In the genomic region with DNA sequence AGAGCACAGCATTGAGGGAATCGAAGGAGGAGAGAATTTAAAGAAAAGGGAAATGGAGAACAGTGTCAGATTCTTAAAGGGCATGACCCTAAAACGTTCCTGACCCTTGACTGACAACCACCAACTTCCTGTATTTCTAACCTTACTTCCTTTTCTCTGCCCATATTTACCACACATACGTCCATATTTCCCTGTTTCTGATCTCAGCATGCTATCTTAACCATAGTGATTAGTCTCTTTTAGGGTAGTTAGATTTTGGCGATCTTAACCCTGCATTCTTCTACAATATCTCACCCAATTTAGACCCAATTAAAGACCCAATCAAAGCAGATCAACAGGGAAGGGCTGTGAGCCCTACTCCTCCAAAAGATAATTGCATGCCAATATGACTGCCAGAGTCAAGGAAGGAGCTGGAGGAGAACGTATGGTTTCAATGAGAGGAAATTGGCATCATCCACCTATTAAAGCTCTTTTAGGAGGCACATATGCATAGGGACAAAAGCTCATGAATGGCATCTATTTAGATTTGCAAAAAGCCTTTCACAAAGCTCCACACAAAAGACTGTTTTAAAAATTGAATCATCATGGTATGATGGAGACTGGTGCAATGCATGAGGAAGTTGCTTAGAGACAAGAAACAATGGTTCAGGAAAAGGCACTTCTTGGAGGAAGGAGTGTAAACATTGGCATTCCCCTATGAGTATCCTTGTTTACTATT, we compare ENCODE assay signal across 1 cellular context.
TF ChIP-seq lines count a peak whose summit lies in the region.

No MANE protein-coding gene starts in this region.

TF ChIP-seq in K562, 482 proteins besides CTCF, POLR2A, EP300 and RAD21 (continued from another document and continues in another):
- TF ChIP-seq ASH1L (IDR thresholded peaks at IDR 0.05; ENCODE audit: borderline replicate concordance, low read depth, partially characterized antibody) (no peak), HNRNPUL1 (IDR thresholded peaks at IDR 0.05; ENCODE audit: low read length) (no peak), SNIP1 (IDR thresholded peaks at IDR 0.05; ENCODE audit: low read depth) (no peak), CEBPG (CRISPR knock-in tag; IDR thresholded peaks at IDR 0.05) (peak; percentile 77), CEBPG (tag; conservative IDR thresholded peaks at IDR 0.05 in 1 of 2, IDR thresholded peaks at IDR 0.05 in 1 of 2) (peak in 1 of 2 experiments; percentile 63; a peak in 2 of 4 replicates), KLF16 (IDR thresholded peaks at IDR 0.05) (no peak), ATF7 (IDR thresholded peaks at IDR 0.05) (no peak), GATAD2A (IDR thresholded peaks at IDR 0.05) (no peak), LCOR (CRISPR knock-in tag; IDR thresholded peaks at IDR 0.05) (0 out of 2 replicates have a peak, but pooled peaks have one; percentile 22), ZBED1 (IDR thresholded peaks at IDR 0.05) (no peak), FOXJ2 (tag; IDR thresholded peaks at IDR 0.05) (no peak), SOX6 (IDR thresholded peaks at IDR 0.05) (0 out of 2 replicates have a peak, but pooled peaks have one; percentile 3), GATA2 (CRISPR knock-in tag; IDR thresholded peaks at IDR 0.05) (no peak), FOSL1 (tag; conservative IDR thresholded peaks at IDR 0.05) (peak; percentile 32; the same call in 1 of the 2 replicates), ZNF146 (CRISPR knock-in tag; IDR thresholded peaks at IDR 0.05; ENCODE audit: unreplicated experiment) (no peak), TEAD4 (IDR thresholded peaks at IDR 0.05; ENCODE audit: low read length) (peak; percentile 3; the same call in 1 of the 2 replicates), TEAD4 (CRISPR knock-in tag; IDR thresholded peaks at IDR 0.05; ENCODE audit: borderline replicate concordance) (no peak), ILF3 (IDR thresholded peaks at IDR 0.05; ENCODE audit: borderline replicate concordance) (no peak), OTX1 (CRISPR knock-in tag; IDR thresholded peaks at IDR 0.05) (no peak), PTTG1 (tag; IDR thresholded peaks at IDR 0.05; ENCODE audit: low read depth) (peak; percentile 64; the same call in 1 of the 2 replicates), PPARD (CRISPR knock-in tag; IDR thresholded peaks at IDR 0.05) (no peak), ZNF707 (CRISPR knock-in tag; conservative IDR thresholded peaks at IDR 0.05) (no peak), TAF9B (IDR thresholded peaks at IDR 0.05; ENCODE audit: partially characterized antibody) (no peak), SIX5 (IDR thresholded peaks at IDR 0.05; ENCODE audit: borderline replicate concordance in 1 of 2, insufficient read depth in 1 of 2, low read depth in 1 of 2, low read length in 2 of 2) (no peak), RHOXF2B (CRISPR knock-in tag; conservative IDR thresholded peaks at IDR 0.05) (no peak), PTRF (tag; IDR thresholded peaks at IDR 0.05) (no peak), GABPB2 (CRISPR knock-in tag; conservative IDR thresholded peaks at IDR 0.05) (no peak), ZNF79 (CRISPR knock-in tag; IDR thresholded peaks at IDR 0.05; ENCODE audit: low read depth) (no peak)
- TF ChIP-seq, protein P1, sequence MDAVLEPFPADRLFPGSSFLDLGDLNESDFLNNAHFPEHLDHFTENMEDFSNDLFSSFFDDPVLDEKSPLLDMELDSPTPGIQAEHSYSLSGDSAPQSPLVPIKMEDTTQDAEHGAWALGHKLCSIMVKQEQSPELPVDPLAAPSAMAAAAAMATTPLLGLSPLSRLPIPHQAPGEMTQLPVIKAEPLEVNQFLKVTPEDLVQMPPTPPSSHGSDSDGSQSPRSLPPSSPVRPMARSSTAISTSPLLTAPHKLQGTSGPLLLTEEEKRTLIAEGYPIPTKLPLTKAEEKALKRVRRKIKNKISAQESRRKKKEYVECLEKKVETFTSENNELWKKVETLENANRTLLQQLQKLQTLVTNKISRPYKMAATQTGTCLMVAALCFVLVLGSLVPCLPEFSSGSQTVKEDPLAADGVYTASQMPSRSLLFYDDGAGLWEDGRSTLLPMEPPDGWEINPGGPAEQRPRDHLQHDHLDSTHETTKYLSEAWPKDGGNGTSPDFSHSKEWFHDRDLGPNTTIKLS (IDR thresholded peaks at IDR 0.05; ENCODE audit: borderline replicate concordance, low read depth), result no peak
- TF ChIP-seq, protein P2, sequence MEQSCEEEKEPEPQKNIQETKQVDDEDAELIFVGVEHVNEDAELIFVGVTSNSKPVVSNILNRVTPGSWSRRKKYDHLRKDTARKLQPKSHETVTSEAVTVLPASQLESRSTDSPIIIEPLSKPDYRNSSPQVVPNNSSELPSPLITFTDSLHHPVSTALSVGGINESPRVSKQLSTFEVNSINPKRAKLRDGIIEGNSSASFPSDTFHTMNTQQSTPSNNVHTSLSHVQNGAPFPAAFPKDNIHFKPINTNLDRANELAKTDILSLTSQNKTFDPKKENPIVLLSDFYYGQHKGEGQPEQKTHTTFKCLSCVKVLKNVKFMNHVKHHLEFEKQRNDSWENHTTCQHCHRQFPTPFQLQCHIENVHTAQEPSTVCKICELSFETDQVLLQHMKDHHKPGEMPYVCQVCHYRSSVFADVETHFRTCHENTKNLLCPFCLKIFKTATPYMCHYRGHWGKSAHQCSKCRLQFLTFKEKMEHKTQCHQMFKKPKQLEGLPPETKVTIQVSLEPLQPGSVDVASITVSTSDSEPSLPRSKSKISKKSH (CRISPR knock-in tag; IDR thresholded peaks at IDR 0.05), result no peak
- TF ChIP-seq, protein P3, sequence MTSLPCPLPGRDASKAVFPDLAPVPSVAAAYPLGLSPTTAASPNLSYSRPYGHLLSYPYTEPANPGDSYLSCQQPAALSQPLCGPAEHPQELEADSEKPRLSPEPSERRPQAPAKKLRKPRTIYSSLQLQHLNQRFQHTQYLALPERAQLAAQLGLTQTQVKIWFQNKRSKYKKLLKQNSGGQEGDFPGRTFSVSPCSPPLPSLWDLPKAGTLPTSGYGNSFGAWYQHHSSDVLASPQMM (CRISPR knock-in tag; IDR thresholded peaks at IDR 0.05), result no peak
- TF ChIP-seq, protein P4, sequence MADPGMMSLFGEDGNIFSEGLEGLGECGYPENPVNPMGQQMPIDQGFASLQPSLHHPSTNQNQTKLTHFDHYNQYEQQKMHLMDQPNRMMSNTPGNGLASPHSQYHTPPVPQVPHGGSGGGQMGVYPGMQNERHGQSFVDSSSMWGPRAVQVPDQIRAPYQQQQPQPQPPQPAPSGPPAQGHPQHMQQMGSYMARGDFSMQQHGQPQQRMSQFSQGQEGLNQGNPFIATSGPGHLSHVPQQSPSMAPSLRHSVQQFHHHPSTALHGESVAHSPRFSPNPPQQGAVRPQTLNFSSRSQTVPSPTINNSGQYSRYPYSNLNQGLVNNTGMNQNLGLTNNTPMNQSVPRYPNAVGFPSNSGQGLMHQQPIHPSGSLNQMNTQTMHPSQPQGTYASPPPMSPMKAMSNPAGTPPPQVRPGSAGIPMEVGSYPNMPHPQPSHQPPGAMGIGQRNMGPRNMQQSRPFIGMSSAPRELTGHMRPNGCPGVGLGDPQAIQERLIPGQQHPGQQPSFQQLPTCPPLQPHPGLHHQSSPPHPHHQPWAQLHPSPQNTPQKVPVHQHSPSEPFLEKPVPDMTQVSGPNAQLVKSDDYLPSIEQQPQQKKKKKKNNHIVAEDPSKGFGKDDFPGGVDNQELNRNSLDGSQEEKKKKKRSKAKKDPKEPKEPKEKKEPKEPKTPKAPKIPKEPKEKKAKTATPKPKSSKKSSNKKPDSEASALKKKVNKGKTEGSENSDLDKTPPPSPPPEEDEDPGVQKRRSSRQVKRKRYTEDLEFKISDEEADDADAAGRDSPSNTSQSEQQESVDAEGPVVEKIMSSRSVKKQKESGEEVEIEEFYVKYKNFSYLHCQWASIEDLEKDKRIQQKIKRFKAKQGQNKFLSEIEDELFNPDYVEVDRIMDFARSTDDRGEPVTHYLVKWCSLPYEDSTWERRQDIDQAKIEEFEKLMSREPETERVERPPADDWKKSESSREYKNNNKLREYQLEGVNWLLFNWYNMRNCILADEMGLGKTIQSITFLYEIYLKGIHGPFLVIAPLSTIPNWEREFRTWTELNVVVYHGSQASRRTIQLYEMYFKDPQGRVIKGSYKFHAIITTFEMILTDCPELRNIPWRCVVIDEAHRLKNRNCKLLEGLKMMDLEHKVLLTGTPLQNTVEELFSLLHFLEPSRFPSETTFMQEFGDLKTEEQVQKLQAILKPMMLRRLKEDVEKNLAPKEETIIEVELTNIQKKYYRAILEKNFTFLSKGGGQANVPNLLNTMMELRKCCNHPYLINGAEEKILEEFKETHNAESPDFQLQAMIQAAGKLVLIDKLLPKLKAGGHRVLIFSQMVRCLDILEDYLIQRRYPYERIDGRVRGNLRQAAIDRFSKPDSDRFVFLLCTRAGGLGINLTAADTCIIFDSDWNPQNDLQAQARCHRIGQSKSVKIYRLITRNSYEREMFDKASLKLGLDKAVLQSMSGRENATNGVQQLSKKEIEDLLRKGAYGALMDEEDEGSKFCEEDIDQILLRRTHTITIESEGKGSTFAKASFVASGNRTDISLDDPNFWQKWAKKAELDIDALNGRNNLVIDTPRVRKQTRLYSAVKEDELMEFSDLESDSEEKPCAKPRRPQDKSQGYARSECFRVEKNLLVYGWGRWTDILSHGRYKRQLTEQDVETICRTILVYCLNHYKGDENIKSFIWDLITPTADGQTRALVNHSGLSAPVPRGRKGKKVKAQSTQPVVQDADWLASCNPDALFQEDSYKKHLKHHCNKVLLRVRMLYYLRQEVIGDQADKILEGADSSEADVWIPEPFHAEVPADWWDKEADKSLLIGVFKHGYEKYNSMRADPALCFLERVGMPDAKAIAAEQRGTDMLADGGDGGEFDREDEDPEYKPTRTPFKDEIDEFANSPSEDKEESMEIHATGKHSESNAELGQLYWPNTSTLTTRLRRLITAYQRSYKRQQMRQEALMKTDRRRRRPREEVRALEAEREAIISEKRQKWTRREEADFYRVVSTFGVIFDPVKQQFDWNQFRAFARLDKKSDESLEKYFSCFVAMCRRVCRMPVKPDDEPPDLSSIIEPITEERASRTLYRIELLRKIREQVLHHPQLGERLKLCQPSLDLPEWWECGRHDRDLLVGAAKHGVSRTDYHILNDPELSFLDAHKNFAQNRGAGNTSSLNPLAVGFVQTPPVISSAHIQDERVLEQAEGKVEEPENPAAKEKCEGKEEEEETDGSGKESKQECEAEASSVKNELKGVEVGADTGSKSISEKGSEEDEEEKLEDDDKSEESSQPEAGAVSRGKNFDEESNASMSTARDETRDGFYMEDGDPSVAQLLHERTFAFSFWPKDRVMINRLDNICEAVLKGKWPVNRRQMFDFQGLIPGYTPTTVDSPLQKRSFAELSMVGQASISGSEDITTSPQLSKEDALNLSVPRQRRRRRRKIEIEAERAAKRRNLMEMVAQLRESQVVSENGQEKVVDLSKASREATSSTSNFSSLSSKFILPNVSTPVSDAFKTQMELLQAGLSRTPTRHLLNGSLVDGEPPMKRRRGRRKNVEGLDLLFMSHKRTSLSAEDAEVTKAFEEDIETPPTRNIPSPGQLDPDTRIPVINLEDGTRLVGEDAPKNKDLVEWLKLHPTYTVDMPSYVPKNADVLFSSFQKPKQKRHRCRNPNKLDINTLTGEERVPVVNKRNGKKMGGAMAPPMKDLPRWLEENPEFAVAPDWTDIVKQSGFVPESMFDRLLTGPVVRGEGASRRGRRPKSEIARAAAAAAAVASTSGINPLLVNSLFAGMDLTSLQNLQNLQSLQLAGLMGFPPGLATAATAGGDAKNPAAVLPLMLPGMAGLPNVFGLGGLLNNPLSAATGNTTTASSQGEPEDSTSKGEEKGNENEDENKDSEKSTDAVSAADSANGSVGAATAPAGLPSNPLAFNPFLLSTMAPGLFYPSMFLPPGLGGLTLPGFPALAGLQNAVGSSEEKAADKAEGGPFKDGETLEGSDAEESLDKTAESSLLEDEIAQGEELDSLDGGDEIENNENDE (IDR thresholded peaks at IDR 0.05; ENCODE audit: low read depth, low read length), result no peak
- TF ChIP-seq, protein P5, sequence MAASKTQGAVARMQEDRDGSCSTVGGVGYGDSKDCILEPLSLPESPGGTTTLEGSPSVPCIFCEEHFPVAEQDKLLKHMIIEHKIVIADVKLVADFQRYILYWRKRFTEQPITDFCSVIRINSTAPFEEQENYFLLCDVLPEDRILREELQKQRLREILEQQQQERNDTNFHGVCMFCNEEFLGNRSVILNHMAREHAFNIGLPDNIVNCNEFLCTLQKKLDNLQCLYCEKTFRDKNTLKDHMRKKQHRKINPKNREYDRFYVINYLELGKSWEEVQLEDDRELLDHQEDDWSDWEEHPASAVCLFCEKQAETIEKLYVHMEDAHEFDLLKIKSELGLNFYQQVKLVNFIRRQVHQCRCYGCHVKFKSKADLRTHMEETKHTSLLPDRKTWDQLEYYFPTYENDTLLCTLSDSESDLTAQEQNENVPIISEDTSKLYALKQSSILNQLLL (CRISPR knock-in tag; IDR thresholded peaks at IDR 0.05; ENCODE audit: borderline replicate concordance), result no peak
- TF ChIP-seq, protein P6, sequence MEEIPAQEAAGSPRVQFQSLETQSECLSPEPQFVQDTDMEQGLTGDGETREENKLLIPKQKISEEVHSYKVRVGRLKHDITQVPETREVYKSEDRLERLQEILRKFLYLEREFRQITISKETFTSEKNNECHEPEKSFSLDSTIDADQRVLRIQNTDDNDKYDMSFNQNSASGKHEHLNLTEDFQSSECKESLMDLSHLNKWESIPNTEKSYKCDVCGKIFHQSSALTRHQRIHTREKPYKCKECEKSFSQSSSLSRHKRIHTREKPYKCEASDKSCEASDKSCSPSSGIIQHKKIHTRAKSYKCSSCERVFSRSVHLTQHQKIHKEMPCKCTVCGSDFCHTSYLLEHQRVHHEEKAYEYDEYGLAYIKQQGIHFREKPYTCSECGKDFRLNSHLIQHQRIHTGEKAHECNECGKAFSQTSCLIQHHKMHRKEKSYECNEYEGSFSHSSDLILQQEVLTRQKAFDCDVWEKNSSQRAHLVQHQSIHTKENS (CRISPR knock-in tag; IDR thresholded peaks at IDR 0.05), result no peak
- TF ChIP-seq, protein P7, sequence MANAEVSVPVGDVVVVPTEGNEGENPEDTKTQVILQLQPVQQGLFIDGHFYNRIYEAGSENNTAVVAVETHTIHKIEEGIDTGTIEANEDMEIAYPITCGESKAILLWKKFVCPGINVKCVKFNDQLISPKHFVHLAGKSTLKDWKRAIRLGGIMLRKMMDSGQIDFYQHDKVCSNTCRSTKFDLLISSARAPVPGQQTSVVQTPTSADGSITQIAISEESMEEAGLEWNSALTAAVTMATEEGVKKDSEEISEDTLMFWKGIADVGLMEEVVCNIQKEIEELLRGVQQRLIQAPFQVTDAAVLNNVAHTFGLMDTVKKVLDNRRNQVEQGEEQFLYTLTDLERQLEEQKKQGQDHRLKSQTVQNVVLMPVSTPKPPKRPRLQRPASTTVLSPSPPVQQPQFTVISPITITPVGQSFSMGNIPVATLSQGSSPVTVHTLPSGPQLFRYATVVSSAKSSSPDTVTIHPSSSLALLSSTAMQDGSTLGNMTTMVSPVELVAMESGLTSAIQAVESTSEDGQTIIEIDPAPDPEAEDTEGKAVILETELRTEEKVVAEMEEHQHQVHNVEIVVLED (CRISPR knock-in tag; IDR thresholded peaks at IDR 0.05), result no peak
- TF ChIP-seq, protein P8, sequence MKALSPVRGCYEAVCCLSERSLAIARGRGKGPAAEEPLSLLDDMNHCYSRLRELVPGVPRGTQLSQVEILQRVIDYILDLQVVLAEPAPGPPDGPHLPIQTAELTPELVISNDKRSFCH (CRISPR knock-in tag; IDR thresholded peaks at IDR 0.05), result no peak
- TF ChIP-seq, protein P8 (tag; IDR thresholded peaks at IDR 0.05), result 0 out of 2 replicates have a peak, but pooled peaks have one; percentile 31
